Comparison of ENCODE assay signal across 1 cellular context in the genomic region with DNA sequence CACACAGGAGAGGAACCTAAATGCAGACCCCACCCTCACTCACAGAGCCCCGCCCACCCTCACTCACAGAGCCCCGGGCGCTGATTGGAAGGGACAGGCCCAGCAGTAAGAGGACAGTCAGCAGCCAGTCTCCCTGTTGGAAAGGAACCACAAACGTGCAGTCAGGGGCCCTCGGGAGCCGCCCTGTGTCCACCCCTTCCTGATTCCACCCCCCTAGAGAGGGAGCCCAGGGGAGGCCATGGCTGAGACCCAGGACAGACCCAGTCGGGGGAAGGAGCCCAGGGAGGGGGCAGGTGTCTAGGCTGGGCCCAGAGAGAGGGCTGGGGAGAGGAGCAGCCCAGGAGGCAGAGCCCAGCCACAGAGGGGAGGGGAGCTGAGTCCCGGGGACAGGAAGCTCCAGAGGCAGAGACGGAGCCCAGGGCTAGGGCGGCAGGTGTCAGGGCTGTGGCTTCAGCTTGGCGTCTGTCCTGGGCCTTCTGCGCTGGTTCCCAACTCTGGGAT.
TF ChIP-seq lines count a peak whose summit lies in the region.

No MANE protein-coding gene starts in this region.

TF ChIP-seq in HEK293, 187 proteins besides CTCF, POLR2A, EP300 and RAD21 (continued from another document):
- TF ChIP-seq, protein P1, sequence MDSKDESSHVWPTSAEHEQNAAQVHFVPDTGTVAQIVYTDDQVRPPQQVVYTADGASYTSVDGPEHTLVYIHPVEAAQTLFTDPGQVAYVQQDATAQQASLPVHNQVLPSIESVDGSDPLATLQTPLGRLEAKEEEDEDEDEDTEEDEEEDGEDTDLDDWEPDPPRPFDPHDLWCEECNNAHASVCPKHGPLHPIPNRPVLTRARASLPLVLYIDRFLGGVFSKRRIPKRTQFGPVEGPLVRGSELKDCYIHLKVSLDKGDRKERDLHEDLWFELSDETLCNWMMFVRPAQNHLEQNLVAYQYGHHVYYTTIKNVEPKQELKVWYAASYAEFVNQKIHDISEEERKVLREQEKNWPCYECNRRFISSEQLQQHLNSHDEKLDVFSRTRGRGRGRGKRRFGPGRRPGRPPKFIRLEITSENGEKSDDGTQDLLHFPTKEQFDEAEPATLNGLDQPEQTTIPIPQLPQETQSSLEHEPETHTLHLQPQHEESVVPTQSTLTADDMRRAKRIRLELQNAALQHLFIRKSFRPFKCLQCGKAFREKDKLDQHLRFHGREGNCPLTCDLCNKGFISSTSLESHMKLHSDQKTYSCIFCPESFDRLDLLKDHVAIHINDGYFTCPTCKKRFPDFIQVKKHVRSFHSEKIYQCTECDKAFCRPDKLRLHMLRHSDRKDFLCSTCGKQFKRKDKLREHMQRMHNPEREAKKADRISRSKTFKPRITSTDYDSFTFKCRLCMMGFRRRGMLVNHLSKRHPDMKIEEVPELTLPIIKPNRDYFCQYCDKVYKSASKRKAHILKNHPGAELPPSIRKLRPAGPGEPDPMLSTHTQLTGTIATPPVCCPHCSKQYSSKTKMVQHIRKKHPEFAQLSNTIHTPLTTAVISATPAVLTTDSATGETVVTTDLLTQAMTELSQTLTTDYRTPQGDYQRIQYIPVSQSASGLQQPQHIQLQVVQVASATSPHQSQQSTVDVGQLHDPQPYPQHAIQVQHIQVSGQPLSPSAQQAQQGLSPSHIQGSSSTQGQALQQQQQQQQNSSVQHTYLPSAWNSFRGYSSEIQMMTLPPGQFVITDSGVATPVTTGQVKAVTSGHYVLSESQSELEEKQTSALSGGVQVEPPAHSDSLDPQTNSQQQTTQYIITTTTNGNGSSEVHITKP (tag by site-specific recombination; IDR thresholded peaks at IDR 0.05): peak; percentile 39; the same call in 1 of the 2 replicates
- TF ChIP-seq ZBTB17 (tag by site-specific recombination; IDR thresholded peaks at IDR 0.05) (peak; percentile 32; the same call in 1 of the 2 replicates), ZIC2 (tag by site-specific recombination; IDR thresholded peaks at IDR 0.05) (peak; percentile 75), GLIS1 (tag by site-specific recombination; IDR thresholded peaks at IDR 0.05) (peak; percentile 93), ZNF341 (tag by site-specific recombination; IDR thresholded peaks at IDR 0.05; ENCODE audit: low read depth) (0 out of 2 replicates have a peak, but pooled peaks have one; percentile 34)
- TF ChIP-seq, protein P2, sequence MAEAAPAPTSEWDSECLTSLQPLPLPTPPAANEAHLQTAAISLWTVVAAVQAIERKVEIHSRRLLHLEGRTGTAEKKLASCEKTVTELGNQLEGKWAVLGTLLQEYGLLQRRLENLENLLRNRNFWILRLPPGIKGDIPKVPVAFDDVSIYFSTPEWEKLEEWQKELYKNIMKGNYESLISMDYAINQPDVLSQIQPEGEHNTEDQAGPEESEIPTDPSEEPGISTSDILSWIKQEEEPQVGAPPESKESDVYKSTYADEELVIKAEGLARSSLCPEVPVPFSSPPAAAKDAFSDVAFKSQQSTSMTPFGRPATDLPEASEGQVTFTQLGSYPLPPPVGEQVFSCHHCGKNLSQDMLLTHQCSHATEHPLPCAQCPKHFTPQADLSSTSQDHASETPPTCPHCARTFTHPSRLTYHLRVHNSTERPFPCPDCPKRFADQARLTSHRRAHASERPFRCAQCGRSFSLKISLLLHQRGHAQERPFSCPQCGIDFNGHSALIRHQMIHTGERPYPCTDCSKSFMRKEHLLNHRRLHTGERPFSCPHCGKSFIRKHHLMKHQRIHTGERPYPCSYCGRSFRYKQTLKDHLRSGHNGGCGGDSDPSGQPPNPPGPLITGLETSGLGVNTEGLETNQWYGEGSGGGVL (tag by site-specific recombination; IDR thresholded peaks at IDR 0.05): peak; percentile 71
